Comparison of ENCODE assay signal across 23 cellular contexts in the genomic region with DNA sequence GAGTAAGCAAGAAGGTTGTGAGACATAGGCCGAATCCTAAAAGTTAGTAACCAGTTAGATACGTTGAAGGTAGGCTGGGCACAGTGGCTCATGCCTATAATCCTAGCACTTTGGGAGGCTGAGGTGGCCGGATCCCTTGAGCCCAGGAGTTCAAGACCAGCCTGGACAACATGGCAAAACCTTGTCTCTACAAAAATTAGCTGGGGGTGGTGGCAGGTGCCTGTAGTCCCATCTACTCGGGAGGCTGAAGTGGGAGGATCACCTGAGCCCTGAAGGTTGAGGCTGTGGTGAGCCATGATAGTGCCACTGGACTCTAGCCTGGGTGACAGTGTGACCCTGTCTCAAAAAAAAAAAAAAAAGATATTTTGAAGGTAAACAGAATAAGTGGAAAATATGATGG.
"Had no signal": no experiment of that assay in that cellular context is flagged by ENCODE, and none has a peak within 500 bp of the region (broad histone marks: within the 10 kb centered on the region; RNA-seq: fewer than 3 reads in every experiment).

No MANE protein-coding gene starts in this region.

- H3K27me3 Mint-ChIP-seq: activated CD4-positive, alpha-beta T cell treated with anti-CD3 and anti-CD28 coated beads for 36 hours; activated naive CD8-positive, alpha-beta T cell had no signal

- H2AFZ ChIP-seq: PC-9 had no signal

- H3K27ac ChIP-seq: cardiac muscle cell, PC-9, WERI-Rb-1 had no signal

- H3K4me2 ChIP-seq: PC-9 had no signal

- ATAC-seq: activated CD4-positive, alpha-beta T cell treated with anti-CD3 and anti-CD28 coated beads for 36 hours had no signal

- H3K9me3 Mint-ChIP-seq: activated CD4-positive, alpha-beta memory T cell treated with anti-CD3 and anti-CD28 coated beads, Interleukin-2, amount 10 ng/mL, durations not matched to agents 7 days and 5 days; brain; T-helper 1 cell treated with Interleukin-12 subunit alpha and Interleukin-12 subunit beta and Interleukin-4 antibody, amounts not matched to agents 30 μg/mL and 1 μg/mL, for 36 hours had no signal

- H3K4me3 ChIP-seq: cardiac muscle cell, PC-9 had no signal

- DNase-seq: activated CD4-positive, alpha-beta memory T cell treated with anti-CD3 and anti-CD28 coated beads, Interleukin-2, amount 10 ng/mL, durations not matched to agents 7 days and 5 days; activated CD4-positive, alpha-beta T cell treated with anti-CD3 and anti-CD28 coated beads for 36 hours; activated CD4-positive, alpha-beta T cell treated with anti-CD3 and anti-CD28 coated beads, Interleukin-2, amount 50 U/mL, for 1 hour; activated CD8-positive, alpha-beta memory T cell treated with anti-CD3 and anti-CD28 coated beads, Interleukin-2, amount 50 U/mL, for 4 hours; activated naive CD4-positive, alpha-beta T cell treated with Interleukin-2 at 50 U/mL for 16 hours; activated T-cell treated with anti-CD3 and anti-CD28 coated beads, Interleukin-2, amount 50 U/mL, for 1 hour; amygdala; cerebellar nuclear complex; NCI-H1105; NCI-H1436; NCI-H1694 treated with DMSO at 0.1 percent for 48 hours; NCI-H2029 treated with DMSO at 0.1 percent for 48 hours; NCI-H345; NCI-H510A; NCI-H69; PC-9; SHP77 treated with DMSO at 0.1 percent for 48 hours; T1000; WERI-Rb-1 had no signal

- H3K36me3 Mint-ChIP-seq: brain had no signal

- H3K36me3 ChIP-seq: cardiac muscle cell, WERI-Rb-1 had no signal

- H3K27me3 ChIP-seq: cardiac muscle cell had no signal

- H3K27ac Mint-ChIP-seq: activated CD4-positive, alpha-beta memory T cell treated with anti-CD3 and anti-CD28 coated beads, Interleukin-2, amount 10 ng/mL, durations not matched to agents 7 days and 5 days; T-helper 1 cell treated with Interleukin-12 subunit alpha and Interleukin-12 subunit beta and Interleukin-4 antibody, amounts not matched to agents 30 μg/mL and 1 μg/mL, for 36 hours had no signal
